ENCODE assay signal across 8 cellular contexts in the genomic region with DNA sequence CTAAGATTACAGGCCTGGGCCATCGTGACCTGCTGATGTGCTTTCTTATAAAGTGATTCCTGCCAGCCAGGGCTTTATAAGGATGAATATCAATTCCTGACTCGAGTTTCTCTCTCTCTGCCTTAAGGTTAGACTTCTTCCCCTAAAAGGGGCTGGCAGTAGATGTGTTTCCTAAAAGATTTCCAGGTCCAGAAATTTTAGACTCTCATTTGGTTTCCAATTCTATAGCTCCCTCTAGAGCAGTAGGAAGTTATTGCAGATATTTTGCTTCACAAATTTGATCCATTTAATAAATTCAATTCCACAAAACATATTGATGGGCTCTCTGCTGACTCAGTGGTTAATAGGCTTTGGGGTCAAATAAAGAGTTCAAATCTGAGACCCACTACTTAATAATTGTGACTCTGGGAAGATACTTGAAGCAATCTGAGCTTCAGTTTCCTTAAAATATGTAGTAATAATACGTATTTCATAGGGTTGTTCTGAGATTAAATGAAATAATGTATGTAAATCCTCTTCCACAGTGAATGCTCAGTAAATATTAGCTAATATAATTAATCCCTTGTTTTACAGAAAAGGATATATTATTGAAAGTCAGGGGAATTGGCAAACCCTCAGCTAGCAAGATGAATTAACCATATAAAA. TPM values are rescaled to one million over a fixed set of nuclear protein-coding genes. Genes with fewer than 3 reads are reported as not detected.
DNase-seq lines count a peak whose midpoint lies in the region; ATAC-seq, FAIRE-seq and TF ChIP-seq lines count a peak whose summit lies in the region.

No MANE protein-coding gene starts in this region.

- no peaks in the 10 kb centered on the region for H4K20me1 ChIP-seq in OCI-LY7 (ENCODE audit: insufficient read depth, low read length)
- H4K20me1 ChIP-seq in HepG2 (ENCODE audit: insufficient read depth, low read length), result no peaks in the 10 kb centered on the region

- intact Hi-C loops in CD4-positive, alpha-beta T cell (cut with DNase I, micrococcal nuclease), result loop anchor here in 1 of 2 experiments (1.0 to 5.0 kb wide), 4 partner anchors 27 to 161 kb away; a partner anchor contains a TSS
- intact Hi-C loops in OCI-LY7 (cut with micrococcal nuclease; ENCODE audit: unreplicated experiment) (loop anchor here (1.0 to 5.0 kb wide), 3 partner anchors 75 to 311 kb away; a partner anchor contains a TSS), HepG2 (cut with micrococcal nuclease; ENCODE audit: unreplicated experiment) (loop anchor here (1.0 to 5.0 kb wide), 3 partner anchors 27 to 156 kb away; a partner anchor contains a TSS)

- ATAC-seq in CD4-positive, alpha-beta T cell (ENCODE audit: poor library complexity), result peak; percentile 25
- ATAC-seq in HepG2, result no peak
- ATAC-seq in GM19452 (IDR thresholded peaks at IDR 0.05; ENCODE audit: unreplicated experiment), result no peak
- ATAC-seq in HG02798 (IDR thresholded peaks at IDR 0.05; ENCODE audit: poor library complexity, unreplicated experiment), result no peak

- no peaks in the 10 kb centered on the region for H3K9me2 ChIP-seq in OCI-LY7 (ENCODE audit: insufficient read depth, low read length)

- H3K4me3 ChIP-seq in OCI-LY7 (ENCODE audit: low read depth, low read length, poor library complexity, severe bottlenecking) (no peak overlapping the region), HepG2 (replicated peaks in 1 of 3; ENCODE audit: insufficient read depth in 1 of 3, low read depth in 2 of 3, low read length in 3 of 3) (no peak overlapping the region)

- H3K4me1 Mint-ChIP-seq in CD4-positive, alpha-beta T cell (ENCODE audit: low read depth), result peaks cover 53% of the 10 kb centered on the region

- in situ Hi-C loops in HepG2 (cut with HindIII; ENCODE audit: extremely low pct_ligation_motif_present, low pct_unique_long_range_greater_than_20kb), result loop anchor here (5.0 to 10.0 kb wide), 2 partner anchors 76 to 154 kb away; a partner anchor contains a TSS

- CTCF ChIA-PET in CD4-positive, alpha-beta T cell (lab: Charles Lee), result interaction anchor here (0.6 to 5.0 kb wide), 22 partner anchors 10 to 692 kb away, joined by 3 to 98 read pairs (median 5); a partner anchor contains a TSS
- CTCF ChIA-PET in HEK293T (lab: Yijun Ruan, JAX) (interaction anchor here (0.7 to 3.6 kb wide), 8 partner anchors 10 to 76 kb away, joined by 3 to 18 read pairs (median 4); a partner anchor contains a TSS), OCI-LY7 (lab: Charles Lee; ENCODE audit: unreplicated experiment) (interaction anchor here (0.9 kb wide), 1 partner anchor 10 kb away, joined by 3 read pairs; no protein-coding TSS in a partner anchor), HepG2 (lab: Yijun Ruan, JAX; ENCODE audit: low intra/inter-chr PET ratio, low total read pairs) (interaction anchor here (0.8 to 1.6 kb wide), 5 partner anchors 25 to 160 kb away, joined by 3 to 20 read pairs (median 4); a partner anchor contains a TSS)

- H3K36me3 Mint-ChIP-seq in CD4-positive, alpha-beta T cell (ENCODE audit: low read depth), result no peaks in the 10 kb centered on the region

- H3K27ac ChIP-seq in CD4-positive, alpha-beta T cell (ENCODE audit: low read depth, low read length), result no peak overlapping the region
- H3K27ac ChIP-seq in OCI-LY7 (ENCODE audit: low read depth, low read length, poor library complexity, severe bottlenecking), result no peak overlapping the region
- H3K27ac ChIP-seq in HepG2 (ENCODE audit: extremely low read length, insufficient read depth, low read length), result no peak overlapping the region

- TF ChIP-seq EP300 in HepG2 (IDR thresholded peaks at IDR 0.05; ENCODE audit: low read depth in 2 of 2, low read length in 2 of 2) (no peak), HepG2 (CRISPR knock-in tag; IDR thresholded peaks at IDR 0.05; ENCODE audit: borderline replicate concordance) (no peak)

- no peaks in the 10 kb centered on the region for H3K27me3 ChIP-seq in CD4-positive, alpha-beta T cell (ENCODE audit: control insufficient read depth, insufficient read depth, low read length)
- H3K27me3 ChIP-seq in HepG2 (ENCODE audit: control insufficient read depth in 1 of 2, insufficient read depth in 2 of 2, low read length in 2 of 2), result no peaks in the 10 kb centered on the region

- no peak overlapping the region for H3K9ac ChIP-seq in HepG2 (ENCODE audit: insufficient read depth, low read depth, low read length)

- no peak for TF ChIP-seq POLR2A in HepG2 (IDR thresholded peaks at IDR 0.05; ENCODE audit: insufficient read depth in 1 of 2, low read depth in 2 of 2, low read length in 2 of 2)

- no peak overlapping the region for H2AFZ ChIP-seq in OCI-LY7 (ENCODE audit: low read length)
- H2AFZ ChIP-seq in HepG2 (ENCODE audit: low read length), result no peak overlapping the region

- POLR2A ChIA-PET in CD4-positive, alpha-beta T cell (lab: Charles Lee), result interaction anchor here (0.8 to 38.3 kb wide), 6 partner anchors 11 to 462 kb away, joined by 3 to 4232 read pairs (median 84); a partner anchor contains a TSS
- POLR2A ChIA-PET in HEK293T (lab: Yijun Ruan, JAX) (interaction anchor here (1.4 to 4.4 kb wide), 4 partner anchors 10 to 75 kb away, joined by 4 to 33 read pairs (median 25); a partner anchor contains a TSS), OCI-LY7 (lab: Charles Lee) (interaction anchor here (0.9 to 6.1 kb wide), 7 partner anchors 10 to 146 kb away, joined by 3 to 72 read pairs (median 7); a partner anchor contains a TSS), HepG2 (lab: Yijun Ruan, JAX) (interaction anchor here (1.0 to 4.6 kb wide), 6 partner anchors 9 to 202 kb away, joined by 3 to 45 read pairs (median 12); a partner anchor contains a TSS)

- H3K4me1 ChIP-seq in OCI-LY7 (ENCODE audit: insufficient read depth, low read length, poor library complexity, severe bottlenecking), result peaks cover 35% of the 10 kb centered on the region
- H3K4me1 ChIP-seq in HepG2 (ENCODE audit: insufficient read depth, low read length), result no peaks in the 10 kb centered on the region

- peak overlapping the region; percentile 62 for H3K27ac Mint-ChIP-seq in CD4-positive, alpha-beta T cell

- no peaks in the 10 kb centered on the region for H3K9me3 Mint-ChIP-seq in CD4-positive, alpha-beta T cell

- TF ChIP-seq RAD21 in HepG2 (CRISPR knock-in tag; IDR thresholded peaks at IDR 0.05), result peak; percentile 52; the same call in 1 of the 2 replicates

- no peaks in the 10 kb centered on the region for H3K9me3 ChIP-seq in CD4-positive, alpha-beta T cell (ENCODE audit: control insufficient read depth, low read length)
- H3K9me3 ChIP-seq in OCI-LY7 (ENCODE audit: low read length), result no peaks in the 10 kb centered on the region
- no peaks in the 10 kb centered on the region for H3K9me3 ChIP-seq in HepG2 (ENCODE audit: low read length)

- peak; percentile 91 for TF ChIP-seq CTCF in CD4-positive, alpha-beta T cell (IDR thresholded peaks at IDR 0.05)
- TF ChIP-seq CTCF in OCI-LY7 (conservative IDR thresholded peaks at IDR 0.05; ENCODE audit: low read length) (peak; percentile 99), HepG2 (CRISPR knock-in tag; IDR thresholded peaks at IDR 0.05) (peak; percentile 64)

- no peaks in the 10 kb centered on the region for H3K27me3 Mint-ChIP-seq in CD4-positive, alpha-beta T cell

- 63% methylated on average over 3 of the region's 3 CpGs for WGBS in HepG2 (ENCODE audit: low lambda C conversion rate)

- H3K4me2 ChIP-seq in OCI-LY7 (ENCODE audit: low read length) (no peak overlapping the region), HepG2 (ENCODE audit: low read depth, low read length) (no peak overlapping the region)

- no peak overlapping the region for H3K4me3 Mint-ChIP-seq in CD4-positive, alpha-beta T cell

- BruUV-seq in OCI-LY7 (replicated peaks; lab: Mats Ljungman, UMichigan) (no TSS peak), HepG2 (replicated peaks; lab: Mats Ljungman, UMichigan) (no TSS peak)

- H3K79me2 ChIP-seq in OCI-LY7 (ENCODE audit: insufficient read depth, low read depth, low read length) (no peaks in the 10 kb centered on the region), HepG2 (ENCODE audit: insufficient read depth, low read length) (no peaks in the 10 kb centered on the region)

- H3K36me3 ChIP-seq in OCI-LY7 (ENCODE audit: insufficient read depth, low read length) (no peaks in the 10 kb centered on the region), HepG2 (replicated peaks in 1 of 2; ENCODE audit: control insufficient read depth in 1 of 2, insufficient read depth in 2 of 2, low read length in 2 of 2) (no peaks in the 10 kb centered on the region)

- no peak for FAIRE-seq in HepG2 (lab: Jason Lieb, UNC)

- DNase-seq in CD4-positive, alpha-beta T cell, result no peak
- DNase-seq in HEK293T (ENCODE audit: extremely low spot score), result peak; percentile 28
- peak; percentile 67 for DNase-seq in OCI-LY7 (ENCODE audit: low spot score)
- peak; percentile 62 for DNase-seq in central memory CD4-positive, alpha-beta T cell
- peak; percentile 47 for DNase-seq in HepG2 (ENCODE audit: low spot score)
- DNase-seq in occipital lobe (lab: John Stamatoyannopoulos, UW), result no peak

RNA-seq across cellular contexts. Expression of a gene that starts 2.1 kb away (rescaled TPM):
- total RNA-seq in CD4-positive, alpha-beta T cell, result 1 to 10 TPM; 6.2 to 9.8 TPM
- total RNA-seq in OCI-LY7 (2014; rRNA removed; shearing (Covaris generic)), result 9.8 and 16.3 TPM in 2 replicates
- 29.1 and 33.7 TPM in 2 replicates for total RNA-seq in OCI-LY7 (2022)
- total RNA-seq in HepG2 (2016; rRNA removed; fragmentation: Illumina TruSeq; extraction: Trizol), result 2.6 and 4.0 TPM in 2 replicates
- total RNA-seq in HepG2 (2016; cell fraction: cytosol; rRNA removed; fragmentation: Illumina TruSeq; extraction: Trizol; ENCODE audit: low read depth), result 2.6 and 3.3 TPM in 2 replicates
- total RNA-seq in HepG2 (2016; cell fraction: insoluble cytoplasmic fraction; rRNA removed; fragmentation: Illumina TruSeq; extraction: Trizol), result 2.7 and 3.4 TPM in 2 replicates
- 5.1 and 6.1 TPM in 2 replicates for total RNA-seq in HepG2 (2016; cell fraction: membrane; rRNA removed; fragmentation: Illumina TruSeq; extraction: Trizol)
- total RNA-seq in HepG2 (2016; cell fraction: nucleus; rRNA removed; fragmentation: Illumina TruSeq; extraction: Trizol), result 2.0 TPM in 2 replicates
- polyA plus RNA-seq in HepG2 (2011; rRNA removed), result 2.7 and 3.2 TPM in 2 replicates
- 2.1 and 2.9 TPM in 2 replicates for polyA plus RNA-seq in HepG2 (2011; cell fraction: cytosol; rRNA removed)
- 0.88 and 1.4 TPM in 2 replicates for polyA plus RNA-seq in HepG2 (2011; cell fraction: nucleus; rRNA removed)
- polyA plus RNA-seq in HepG2 (2012), result 2.3 and 2.6 TPM in 2 replicates
- 2.8 and 4.0 TPM in 2 replicates for polyA plus RNA-seq in HepG2 (2016; cell fraction: cytosol; fragmentation: Illumina TruSeq; extraction: Trizol; ENCODE audit: low read depth)
- 5.4 and 8.8 TPM in 2 replicates for polyA plus RNA-seq in HepG2 (2016; cell fraction: insoluble cytoplasmic fraction; fragmentation: Illumina TruSeq; extraction: Trizol; ENCODE audit: low read depth)
- 5.4 and 6.5 TPM in 2 replicates for polyA plus RNA-seq in HepG2 (2016; cell fraction: membrane; fragmentation: Illumina TruSeq; extraction: Trizol; ENCODE audit: low read depth)
- 2.5 and 2.8 TPM in 2 replicates for polyA plus RNA-seq in HepG2 (2016; cell fraction: nucleus; fragmentation: Illumina TruSeq; extraction: Trizol; ENCODE audit: insufficient read depth, low read depth)
- 3.3 and 13.1 TPM in 2 replicates for polyA minus RNA-seq in HepG2 (2011; rRNA and poly(A)+ RNA removed; ENCODE audit: low replicate concordance)
- polyA minus RNA-seq in HepG2 (2011; cell fraction: cytosol; rRNA and poly(A)+ RNA removed), result 2.7 and 3.2 TPM in 2 replicates
- 1.7 and 2.2 TPM in 2 replicates for polyA minus RNA-seq in HepG2 (2011; cell fraction: nucleus; rRNA and poly(A)+ RNA removed)
- total RNA-seq in occipital lobe, result 35.6 TPM

RNA-seq across cellular contexts. Expression of a gene that starts 27.1 kb away (rescaled TPM):
- total RNA-seq in CD4-positive, alpha-beta T cell, result 1,000 to 10,000 TPM; 4,357 to 4,503 TPM
- 1,738 and 1,761 TPM in 2 replicates for total RNA-seq in OCI-LY7 (2014; rRNA removed; shearing (Covaris generic))
- total RNA-seq in OCI-LY7 (2022), result 1,161 and 1,369 TPM in 2 replicates
- 530 and 784 TPM in 2 replicates for total RNA-seq in HepG2 (2016; rRNA removed; fragmentation: Illumina TruSeq; extraction: Trizol)
- 119 and 125 TPM in 2 replicates for total RNA-seq in HepG2 (2016; cell fraction: cytosol; rRNA removed; fragmentation: Illumina TruSeq; extraction: Trizol; ENCODE audit: low read depth)
- 505 and 836 TPM in 2 replicates for total RNA-seq in HepG2 (2016; cell fraction: insoluble cytoplasmic fraction; rRNA removed; fragmentation: Illumina TruSeq; extraction: Trizol)
- 137 and 145 TPM in 2 replicates for total RNA-seq in HepG2 (2016; cell fraction: membrane; rRNA removed; fragmentation: Illumina TruSeq; extraction: Trizol)
- 527 and 591 TPM in 2 replicates for total RNA-seq in HepG2 (2016; cell fraction: nucleus; rRNA removed; fragmentation: Illumina TruSeq; extraction: Trizol)
- polyA plus RNA-seq in HepG2 (2011; rRNA removed), result 754 and 857 TPM in 2 replicates
- polyA plus RNA-seq in HepG2 (2011; cell fraction: cytosol; rRNA removed), result 1,404 and 3,087 TPM in 2 replicates
- 194 and 300 TPM in 2 replicates for polyA plus RNA-seq in HepG2 (2011; cell fraction: nucleus; rRNA removed)
- polyA plus RNA-seq in HepG2 (2012), result 589 and 873 TPM in 2 replicates
- polyA plus RNA-seq in HepG2 (2016; cell fraction: cytosol; fragmentation: Illumina TruSeq; extraction: Trizol; ENCODE audit: low read depth), result 135 and 139 TPM in 2 replicates
- polyA plus RNA-seq in HepG2 (2016; cell fraction: insoluble cytoplasmic fraction; fragmentation: Illumina TruSeq; extraction: Trizol; ENCODE audit: low read depth), result 442 and 475 TPM in 2 replicates
- polyA plus RNA-seq in HepG2 (2016; cell fraction: membrane; fragmentation: Illumina TruSeq; extraction: Trizol; ENCODE audit: low read depth), result 123 and 125 TPM in 2 replicates
- 916 and 917 TPM in 2 replicates for polyA plus RNA-seq in HepG2 (2016; cell fraction: nucleus; fragmentation: Illumina TruSeq; extraction: Trizol; ENCODE audit: insufficient read depth, low read depth)
- 191 and 793 TPM in 2 replicates for polyA minus RNA-seq in HepG2 (2011; rRNA and poly(A)+ RNA removed; ENCODE audit: low replicate concordance)
- 308 and 333 TPM in 2 replicates for polyA minus RNA-seq in HepG2 (2011; cell fraction: cytosol; rRNA and poly(A)+ RNA removed)
- polyA minus RNA-seq in HepG2 (2011; cell fraction: nucleus; rRNA and poly(A)+ RNA removed), result 168 and 193 TPM in 2 replicates
- 316 TPM for total RNA-seq in occipital lobe

RNA-seq across cellular contexts. Expression of a gene that starts 27.3 kb away (rescaled TPM):
- total RNA-seq in CD4-positive, alpha-beta T cell, result 10 to 100 TPM; 17.4 to 21.9 TPM
- 1.1 and 4.8 TPM in 2 replicates for total RNA-seq in OCI-LY7 (2014; rRNA removed; shearing (Covaris generic))
- total RNA-seq in OCI-LY7 (2022) (8.6 and 8.8 TPM in 2 replicates), HepG2 (2016; rRNA removed; fragmentation: Illumina TruSeq; extraction: Trizol) (0.15 TPM in 1 of 2 replicates, not detected in the other), occipital lobe (0.78 TPM)
- total RNA-seq in HepG2 (2016; cell fraction: cytosol; rRNA removed; fragmentation: Illumina TruSeq; extraction: Trizol; ENCODE audit: low read depth), result 0.30 TPM in 1 of 2 replicates, not detected in the other
- total RNA-seq in HepG2 (2016; cell fraction: insoluble cytoplasmic fraction; rRNA removed; fragmentation: Illumina TruSeq; extraction: Trizol), result 0.11 and 0.30 TPM in 2 replicates
- 0.14 TPM in 1 of 2 replicates, not detected in the other for total RNA-seq in HepG2 (2016; cell fraction: membrane; rRNA removed; fragmentation: Illumina TruSeq; extraction: Trizol)
- 0.71 TPM in 1 of 2 replicates, not detected in the other for total RNA-seq in HepG2 (2016; cell fraction: nucleus; rRNA removed; fragmentation: Illumina TruSeq; extraction: Trizol)
- 0.37 and 0.53 TPM in 2 replicates for polyA plus RNA-seq in HepG2 (2011; rRNA removed)
- polyA plus RNA-seq in HepG2 (2011; cell fraction: cytosol; rRNA removed), result 0.11 and 0.32 TPM in 2 replicates
- polyA plus RNA-seq in HepG2 (2011; cell fraction: nucleus; rRNA removed), result 2.6 TPM in 2 replicates
- 0.44 and 0.49 TPM in 2 replicates for polyA plus RNA-seq in HepG2 (2012)
- 0.24 TPM in 1 of 2 replicates, not detected in the other for polyA plus RNA-seq in HepG2 (2016; cell fraction: cytosol; fragmentation: Illumina TruSeq; extraction: Trizol; ENCODE audit: low read depth)
- polyA plus RNA-seq in HepG2 (2016; cell fraction: insoluble cytoplasmic fraction; fragmentation: Illumina TruSeq; extraction: Trizol; ENCODE audit: low read depth), result 0.27 TPM in 1 of 2 replicates, not detected in the other
- polyA plus RNA-seq in HepG2 (2016; cell fraction: membrane; fragmentation: Illumina TruSeq; extraction: Trizol; ENCODE audit: low read depth), result 0.09 TPM in 1 of 2 replicates, not detected in the other
- polyA plus RNA-seq in HepG2 (2016; cell fraction: nucleus; fragmentation: Illumina TruSeq; extraction: Trizol; ENCODE audit: insufficient read depth, low read depth), result 0.56 and 1.5 TPM in 2 replicates
- polyA minus RNA-seq in HepG2 (2011; rRNA and poly(A)+ RNA removed; ENCODE audit: low replicate concordance), result 1.1 TPM in 1 of 2 replicates, not detected in the other
- not detected in 2 replicates for polyA minus RNA-seq in HepG2 (2011; cell fraction: cytosol; rRNA and poly(A)+ RNA removed)
- 0.39 and 1.5 TPM in 2 replicates for polyA minus RNA-seq in HepG2 (2011; cell fraction: nucleus; rRNA and poly(A)+ RNA removed)

Comparison
In these comparisons a context has a peak if more than half of its experiments do, and no peak if none do; other contexts are left out.
1. DNase-seq: peak in HEK293T (single experiment), OCI-LY7 (single experiment), central memory CD4-positive, alpha-beta T cell (single experiment) and HepG2 (single experiment); none in CD4-positive, alpha-beta T cell (0 of 10) and occipital lobe (single experiment).
2. Peak in every context shown above with its lines, with median percentiles within 50 percentile points of each other: CTCF ChIP-seq.